In genomic region chr14:41749425-41749824, GRCh38 we compare ENCODE assay signal across 10 cellular contexts.
DNase-seq lines count a peak whose midpoint lies in the region; ATAC-seq and TF ChIP-seq lines count a peak whose summit lies in the region.
"Had no signal": no experiment of that assay in that cellular context is flagged by ENCODE, and none has a peak within 500 bp of the region (broad histone marks: within the 10 kb centered on the region; RNA-seq: fewer than 3 reads in every experiment).

No MANE protein-coding gene starts in this region.

- H3F3A ChIP-seq in SK-N-SH (replicated peaks; ENCODE audit: insufficient read depth): no peaks in the 10 kb centered on the region

- peak overlapping the region; percentile 28 to 52; a peak in 2 of 4 replicates for H3K4me3 ChIP-seq in SK-N-SH (ENCODE audit: low read depth in 2 of 2, low read length in 1 of 2)
- no peak overlapping the region for H3K4me3 ChIP-seq in hepatocyte
- H3K4me3 ChIP-seq: pancreas had no signal

- CTCF ChIA-PET in SK-N-SH (lab: Yijun Ruan, JAX) (no interaction called here), WTC11 (lab: Charles Lee) (no interaction called here)

- no peaks in the 10 kb centered on the region for H3K9me3 ChIP-seq in SK-N-SH
- H3K9me3 ChIP-seq in hepatocyte (ENCODE audit: low read depth): no peaks in the 10 kb centered on the region
- H3K9me3 ChIP-seq: pancreas had no signal

- H3K27me3 ChIP-seq in SK-N-SH (ENCODE audit: insufficient read depth): no peaks in the 10 kb centered on the region
- no peaks in the 10 kb centered on the region for H3K27me3 ChIP-seq in hepatocyte
- H3K27me3 ChIP-seq: pancreas had no signal

- H3K27ac ChIP-seq in SK-N-SH (ENCODE audit: low read depth in 2 of 2, low read length in 1 of 2) (no peak overlapping the region), hepatocyte (no peak overlapping the region)
- H3K27ac ChIP-seq: C4-2B, pancreas had no signal

- 3% methylated on average over 5 of the region's 5 CpGs for WGBS in SK-N-SH (ENCODE audit: low lambda C conversion rate)
- WGBS in hepatocyte (ENCODE audit: low lambda C conversion rate, missing lambda C conversion rate): 84% methylated on average over 5 of the region's 5 CpGs

- H3K36me3 ChIP-seq in SK-N-SH (replicated peaks in 1 of 2; ENCODE audit: control insufficient read depth in 1 of 2, insufficient read depth in 2 of 2, low read length in 1 of 2): no peaks in the 10 kb centered on the region
- no peaks in the 10 kb centered on the region for H3K36me3 ChIP-seq in hepatocyte (replicated peaks; ENCODE audit: insufficient read depth, low read depth)
- H3K36me3 ChIP-seq: pancreas had no signal

- TF ChIP-seq CTCF in SK-N-SH (IDR thresholded peaks at IDR 0.05) (no peak), hepatocyte (IDR thresholded peaks at IDR 0.05; ENCODE audit: poor library complexity) (no peak), WTC11 (IDR thresholded peaks at IDR 0.05) (no peak)

- DNase-seq in SK-N-SH (no peak), RPMI7951 (ENCODE audit: low read depth) (peak; percentile 38), hepatocyte (ENCODE audit: low spot score) (no peak), WTC11 (ENCODE audit: low spot score) (no peak), ecto neural progenitor cell (ENCODE audit: low spot score) (no peak)
- DNase-seq in stimulated activated CD4-positive, alpha-beta T cell treated with anti-CD3 and anti-CD28 coated beads, Interleukin-1b, Interleukin-23, amount 100 ng/mL, for 48 hours: no peak
- DNase-seq: pancreas had no signal

- H3K79me2 ChIP-seq in SK-N-SH (ENCODE audit: insufficient read depth) (no peaks in the 10 kb centered on the region), hepatocyte (no peaks in the 10 kb centered on the region)

- no peaks in the 10 kb centered on the region for H3K4me1 ChIP-seq in SK-N-SH (ENCODE audit: control insufficient read depth in 1 of 2, insufficient read depth in 2 of 2, low read depth in 1 of 2, low read length in 1 of 2)
- H3K4me1 ChIP-seq in hepatocyte (ENCODE audit: insufficient read depth): no peaks in the 10 kb centered on the region
- H3K4me1 ChIP-seq: pancreas had no signal

- H2AFZ ChIP-seq in SK-N-SH (ENCODE audit: low read depth): peak overlapping the region; percentile 75; the same call in 1 of the 2 replicates
- H2AFZ ChIP-seq in hepatocyte: no peak overlapping the region

- ATAC-seq in SK-N-SH treated with all-trans-retinoic acid at 6 μM for 48 hours (no peak; the same call in 2 of the 3 replicates), HG02981 (IDR thresholded peaks at IDR 0.05; ENCODE audit: unreplicated experiment) (peak; percentile 96), WTC11 (no peak)

- H3K9me2 ChIP-seq in SK-N-SH: no peaks in the 10 kb centered on the region
- no peaks in the 10 kb centered on the region for H3K9me2 ChIP-seq in hepatocyte (replicated peaks; ENCODE audit: insufficient read depth)

- H3K9me3 Mint-ChIP-seq in WTC11: peaks cover 4% of the 10 kb centered on the region

- 0 out of 2 replicates have a peak, but pooled peaks cover 3% of the 10 kb centered on the region for H3K36me3 Mint-ChIP-seq in WTC11

- no peak for TF ChIP-seq RAD21 in SK-N-SH (IDR thresholded peaks at IDR 0.05; ENCODE audit: low read length)

- no peaks in the 10 kb centered on the region for H4K20me1 ChIP-seq in SK-N-SH (ENCODE audit: insufficient read depth)
- H4K20me1 ChIP-seq in hepatocyte (ENCODE audit: insufficient read depth, poor library complexity, severe bottlenecking): no peaks in the 10 kb centered on the region

- no peak overlapping the region for H3K4me3 Mint-ChIP-seq in WTC11

- no peak overlapping the region for H3K9ac ChIP-seq in SK-N-SH

- POLR2A ChIA-PET in SK-N-SH (lab: Yijun Ruan, JAX) (no interaction called here), WTC11 (lab: Charles Lee) (no interaction called here)

- H3K4me1 Mint-ChIP-seq in WTC11: no peaks in the 10 kb centered on the region

- H3K4me2 ChIP-seq in SK-N-SH (peak overlapping the region; percentile 57), hepatocyte (peak overlapping the region; percentile 16)

- no peak for TF ChIP-seq EP300 in SK-N-SH (IDR thresholded peaks at IDR 0.05; ENCODE audit: borderline replicate concordance in 1 of 2, low read depth in 1 of 2, low read length in 1 of 2)

- H3K27me3 Mint-ChIP-seq in WTC11 (ENCODE audit: low read depth): no peaks in the 10 kb centered on the region; the same call in 1 of the 2 replicates

- H3K27ac Mint-ChIP-seq in WTC11: no peak overlapping the region

TF ChIP-seq in SK-N-SH, 30 proteins besides CTCF, POLR2A, EP300 and RAD21:
- no peak for TF ChIP-seq TEAD4 (IDR thresholded peaks at IDR 0.05; ENCODE audit: borderline replicate concordance, insufficient read depth)
- no peak for TF ChIP-seq IRF3 (IDR thresholded peaks at IDR 0.05; ENCODE audit: low read depth, low read length)
- TF ChIP-seq SIN3A (IDR thresholded peaks at IDR 0.05; ENCODE audit: borderline replicate concordance, low read depth, low read length): no peak
- TF ChIP-seq GATA2 (CRISPR knock-in tag; IDR thresholded peaks at IDR 0.05): no peak
- TF ChIP-seq RCOR1 (IDR thresholded peaks at IDR 0.05; ENCODE audit: low read length): no peak
- no peak for TF ChIP-seq RFX5 (IDR thresholded peaks at IDR 0.05; ENCODE audit: low read length)

TF ChIP-seq in SK-N-SH treated with all-trans-retinoic acid at 6 μM for 48 hours, 23 proteins besides CTCF, POLR2A, EP300 and RAD21 (continues in another document):
- TF ChIP-seq ESRRG (CRISPR knock-in tag; IDR thresholded peaks at IDR 0.05) (no peak), ZFP30 (CRISPR knock-in tag; IDR thresholded peaks at IDR 0.05) (no peak), POU6F1 (CRISPR knock-in tag; IDR thresholded peaks at IDR 0.05; ENCODE audit: borderline replicate concordance, low read depth) (no peak), ZC3H10 (CRISPR knock-in tag; IDR thresholded peaks at IDR 0.05) (no peak), CSRNP3 (CRISPR knock-in tag; IDR thresholded peaks at IDR 0.05) (no peak), ZFP3 (CRISPR knock-in tag; IDR thresholded peaks at IDR 0.05) (no peak)

TF ChIP-seq in WTC11, 78 proteins besides CTCF, POLR2A, EP300 and RAD21:
- TF ChIP-seq ZSCAN18 (CRISPR knock-in tag; IDR thresholded peaks at IDR 0.05): no peak
